Comparison of ENCODE assay signal across 8 cellular contexts in genomic region chr15:80059786-80060489, GRCh38. TPM values are rescaled to one million over a fixed set of nuclear protein-coding genes. Genes with fewer than 3 reads are reported as not detected.
DNase-seq lines count a peak whose midpoint lies in the region; ATAC-seq and TF ChIP-seq lines count a peak whose summit lies in the region.

No MANE protein-coding gene starts in this region.

- H3K36me3 ChIP-seq in WERI-Rb-1: no peaks in the 10 kb centered on the region
- H3K36me3 ChIP-seq in mucosa of descending colon (ENCODE audit: low read depth): peaks cover 3% of the 10 kb centered on the region

- H3K27ac Mint-ChIP-seq in activated CD8-positive, alpha-beta memory T cell treated with anti-CD3 and anti-CD28 coated beads, Interleukin-2, amount 10 ng/mL, durations not matched to agents 7 days and 5 days: peak overlapping the region; percentile 92
- peak overlapping the region; percentile 90 for H3K27ac Mint-ChIP-seq in HFFc6

- CTCF ChIA-PET in activated CD8-positive, alpha-beta memory T cell treated with anti-CD3 and anti-CD28 coated beads, Interleukin-2, amount 10 ng/mL, durations not matched to agents 7 days and 5 days (lab: Charles Lee): interaction anchor here (0.6 to 2.8 kb wide), 9 partner anchors 12 to 137 kb away, joined by 3 to 16 read pairs (median 3); no protein-coding TSS in a partner anchor

- no peaks in the 10 kb centered on the region for H3K36me3 Mint-ChIP-seq in activated CD8-positive, alpha-beta memory T cell treated with anti-CD3 and anti-CD28 coated beads, Interleukin-2, amount 10 ng/mL, durations not matched to agents 7 days and 5 days
- no peaks in the 10 kb centered on the region for H3K36me3 Mint-ChIP-seq in HFFc6 (ENCODE audit: low read depth)

- peak overlapping the region; percentile 93 for H3K27ac ChIP-seq in WERI-Rb-1

- intact Hi-C loops in mucosa of descending colon (cut with DNase I, micrococcal nuclease): no loop called here

- peak; percentile 76 for ATAC-seq in activated CD8-positive, alpha-beta memory T cell treated with anti-CD3 and anti-CD28 coated beads, Interleukin-2, amount 10 ng/mL, durations not matched to agents 7 days and 5 days
- ATAC-seq in mucosa of descending colon: peak; percentile 84

- peaks cover 3% of the 10 kb centered on the region for H3K27me3 Mint-ChIP-seq in activated CD8-positive, alpha-beta memory T cell treated with anti-CD3 and anti-CD28 coated beads, Interleukin-2, amount 10 ng/mL, durations not matched to agents 7 days and 5 days
- peaks cover 5% of the 10 kb centered on the region for H3K27me3 Mint-ChIP-seq in HFFc6 (ENCODE audit: insufficient read depth)

- H3K9me3 Mint-ChIP-seq in activated CD8-positive, alpha-beta memory T cell treated with anti-CD3 and anti-CD28 coated beads, Interleukin-2, amount 10 ng/mL, durations not matched to agents 7 days and 5 days (ENCODE audit: low read depth): no peaks in the 10 kb centered on the region
- H3K9me3 Mint-ChIP-seq in HFFc6: no peaks in the 10 kb centered on the region

- H3K4me3 Mint-ChIP-seq in activated CD8-positive, alpha-beta memory T cell treated with anti-CD3 and anti-CD28 coated beads, Interleukin-2, amount 10 ng/mL, durations not matched to agents 7 days and 5 days: peak overlapping the region; percentile 82
- H3K4me3 Mint-ChIP-seq in HFFc6: peak overlapping the region; percentile 96

- peaks cover 28% of the 10 kb centered on the region for H3K4me1 ChIP-seq in mucosa of descending colon (ENCODE audit: low read depth)

- DNase-seq in activated CD8-positive, alpha-beta memory T cell treated with anti-CD3 and anti-CD28 coated beads, Interleukin-2, amount 10 ng/mL, durations not matched to agents 7 days and 5 days: no peak
- no peak for DNase-seq in activated CD8-positive, alpha-beta memory T cell treated with anti-CD3 and anti-CD28 coated beads for 24 hours
- peak; percentile 18 for DNase-seq in HFFc6
- peak; percentile 52 for DNase-seq in MV-4-11 (lab: John Stamatoyannopoulos, UW)
- DNase-seq in WERI-Rb-1: peak; percentile 53
- peak; percentile 46 for DNase-seq in epidermal melanocyte (ENCODE audit: insufficient read length, low spot score)
- DNase-seq in mucosa of descending colon: no peak
- peak; percentile 59 for DNase-seq in stimulated activated naive CD4-positive, alpha-beta T cell treated with Interleukin-2 at 50 U/mL for 16 hours (lab: John Stamatoyannopoulos, UW)

- peaks cover 54% of the 10 kb centered on the region for H3K4me1 Mint-ChIP-seq in activated CD8-positive, alpha-beta memory T cell treated with anti-CD3 and anti-CD28 coated beads, Interleukin-2, amount 10 ng/mL, durations not matched to agents 7 days and 5 days
- H3K4me1 Mint-ChIP-seq in HFFc6 (ENCODE audit: low read depth): peaks cover 38% of the 10 kb centered on the region

- peak overlapping the region; percentile 89 for H3K4me3 ChIP-seq in WERI-Rb-1 (ENCODE audit: low read depth, low read length)
- H3K4me3 ChIP-seq in mucosa of descending colon: peak overlapping the region; percentile 68

- H3K9me3 ChIP-seq in WERI-Rb-1 (ENCODE audit: severe bottlenecking) (no peaks in the 10 kb centered on the region), mucosa of descending colon (no peaks in the 10 kb centered on the region)

- TF ChIP-seq CTCF in HFFc6 (IDR thresholded peaks at IDR 0.05) (no peak), WERI-Rb-1 (IDR thresholded peaks at IDR 0.05; ENCODE audit: low read depth, low read length) (no peak), mucosa of descending colon (IDR thresholded peaks at IDR 0.05) (peak; percentile 7)

- no peaks in the 10 kb centered on the region for H3K27me3 ChIP-seq in WERI-Rb-1 (ENCODE audit: insufficient read depth, low read depth, severe bottlenecking)

RNA-seq across cellular contexts. Expression of gene ZFAND6, which starts 0.5 kb away (rescaled TPM):
- total RNA-seq in activated CD8-positive, alpha-beta memory T cell treated with anti-CD3 and anti-CD28 coated beads, Interleukin-2, amount 10 ng/mL, durations not matched to agents 7 days and 5 days: 10 to 100 TPM; 36.7 to 42.1 TPM
- total RNA-seq in HFFc6 (2021; fragmentation: NEBNext Ultra II Directional; extraction: Animal tissue kit (Norgen Biotek cat#: 25700)): 10 to 100 TPM; 49.0 to 62.6 (median 57.6) TPM
- 10 to 100 TPM; 73.0 to 83.3 (median 76.5) TPM for total RNA-seq in mucosa of descending colon

Comparison
In these comparisons a context has a peak if more than half of its experiments do, and no peak if none do; other contexts are left out.
1. DNase-seq: peak in HFFc6 (single experiment), MV-4-11 (single experiment), WERI-Rb-1 (single experiment), epidermal melanocyte (single experiment) and stimulated activated naive CD4-positive, alpha-beta T cell treated with Interleukin-2 at 50 U/mL for 16 hours (single experiment); none in activated CD8-positive, alpha-beta memory T cell treated with anti-CD3 and anti-CD28 coated beads, Interleukin-2, amount 10 ng/mL, durations not matched to agents 7 days and 5 days (single experiment), activated CD8-positive, alpha-beta memory T cell treated with anti-CD3 and anti-CD28 coated beads for 24 hours (single experiment) and mucosa of descending colon (0 of 3).